In the genomic region with DNA sequence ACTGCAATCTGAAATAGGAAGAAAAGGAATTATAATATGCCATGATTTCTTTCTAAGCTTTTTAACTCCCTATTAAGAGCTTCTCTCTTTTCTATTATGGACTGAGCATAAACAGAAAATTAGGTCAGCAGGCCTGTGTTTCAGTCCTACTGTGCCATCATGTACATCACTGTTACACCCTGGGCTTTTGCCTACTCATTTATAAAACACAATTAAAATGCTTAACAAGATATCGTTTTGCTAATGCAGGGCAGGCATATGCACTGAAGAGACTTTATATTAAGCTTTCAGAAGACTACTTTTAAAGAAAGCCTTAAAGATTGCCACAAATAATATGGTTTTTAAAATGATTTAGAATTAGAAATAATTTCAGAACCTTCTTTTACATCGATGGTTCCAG, we compare ENCODE assay signal across 8 cellular contexts.
DNase-seq lines count a peak whose midpoint lies in the region; ATAC-seq and TF ChIP-seq lines count a peak whose summit lies in the region.

No MANE protein-coding gene starts in this region.

- no peaks in the 10 kb centered on the region for H3K27me3 ChIP-seq in WERI-Rb-1 (ENCODE audit: insufficient read depth, low read depth, severe bottlenecking)

- no peaks in the 10 kb centered on the region for H3K36me3 ChIP-seq in WERI-Rb-1

- TF ChIP-seq CTCF in WERI-Rb-1 (IDR thresholded peaks at IDR 0.05; ENCODE audit: low read depth, low read length) = no peak

- H3K27ac ChIP-seq in WERI-Rb-1 = peak overlapping the region; percentile 35
- H3K27ac ChIP-seq in substantia nigra (ENCODE audit: low read depth, low read length, poor library complexity, severe bottlenecking) = no peak overlapping the region

- peak overlapping the region; percentile 98 for H3K27ac Mint-ChIP-seq in T-helper 1 cell treated with Interleukin-12 subunit alpha and Interleukin-12 subunit beta and Interleukin-4 antibody, amounts not matched to agents 30 μg/mL and 1 μg/mL, for 36 hours
- peak overlapping the region; percentile 93 for H3K27ac Mint-ChIP-seq in stimulated activated effector memory CD8-positive, alpha-beta T cell treated with anti-CD3 and anti-CD28 coated beads, Interleukin-12 subunit alpha, Interleukin-12 subunit beta, amount 100 ng/mL, for 72 hours

- ATAC-seq in stimulated activated effector memory CD8-positive, alpha-beta T cell treated with anti-CD3 and anti-CD28 coated beads, Interleukin-12 subunit alpha, Interleukin-12 subunit beta, amount 100 ng/mL, for 72 hours = no peak
- no peak for ATAC-seq in HG02571 (IDR thresholded peaks at IDR 0.05; ENCODE audit: unreplicated experiment)

- H3K4me3 ChIP-seq in WERI-Rb-1 (ENCODE audit: low read depth, low read length) = peak overlapping the region; percentile 46
- H3K4me3 ChIP-seq in iPS-11a (ENCODE audit: low read depth, low read length) = peak overlapping the region; percentile 9

- no peaks in the 10 kb centered on the region for H3K9me3 Mint-ChIP-seq in T-helper 1 cell treated with Interleukin-12 subunit alpha and Interleukin-12 subunit beta and Interleukin-4 antibody, amounts not matched to agents 30 μg/mL and 1 μg/mL, for 36 hours
- H3K9me3 Mint-ChIP-seq in stimulated activated effector memory CD8-positive, alpha-beta T cell treated with anti-CD3 and anti-CD28 coated beads, Interleukin-12 subunit alpha, Interleukin-12 subunit beta, amount 100 ng/mL, for 72 hours = no peaks in the 10 kb centered on the region

- H3K9me3 ChIP-seq in WERI-Rb-1 (ENCODE audit: severe bottlenecking) = no peaks in the 10 kb centered on the region

- H3K27me3 Mint-ChIP-seq in T-helper 1 cell treated with Interleukin-12 subunit alpha and Interleukin-12 subunit beta and Interleukin-4 antibody, amounts not matched to agents 30 μg/mL and 1 μg/mL, for 36 hours (ENCODE audit: low read depth) = no peaks in the 10 kb centered on the region

- H3K36me3 Mint-ChIP-seq in T-helper 1 cell treated with Interleukin-12 subunit alpha and Interleukin-12 subunit beta and Interleukin-4 antibody, amounts not matched to agents 30 μg/mL and 1 μg/mL, for 36 hours (ENCODE audit: low read depth) = peaks cover 3% of the 10 kb centered on the region
- peaks cover 15% of the 10 kb centered on the region for H3K36me3 Mint-ChIP-seq in stimulated activated effector memory CD8-positive, alpha-beta T cell treated with anti-CD3 and anti-CD28 coated beads, Interleukin-12 subunit alpha, Interleukin-12 subunit beta, amount 100 ng/mL, for 72 hours

- no peak overlapping the region for H3K4me3 Mint-ChIP-seq in T-helper 1 cell treated with Interleukin-12 subunit alpha and Interleukin-12 subunit beta and Interleukin-4 antibody, amounts not matched to agents 30 μg/mL and 1 μg/mL, for 36 hours
- H3K4me3 Mint-ChIP-seq in stimulated activated effector memory CD8-positive, alpha-beta T cell treated with anti-CD3 and anti-CD28 coated beads, Interleukin-12 subunit alpha, Interleukin-12 subunit beta, amount 100 ng/mL, for 72 hours = peak overlapping the region; percentile 91

- peaks cover 18% of the 10 kb centered on the region for H3K4me1 Mint-ChIP-seq in T-helper 1 cell treated with Interleukin-12 subunit alpha and Interleukin-12 subunit beta and Interleukin-4 antibody, amounts not matched to agents 30 μg/mL and 1 μg/mL, for 36 hours (ENCODE audit: low read depth)
- H3K4me1 Mint-ChIP-seq in stimulated activated effector memory CD8-positive, alpha-beta T cell treated with anti-CD3 and anti-CD28 coated beads, Interleukin-12 subunit alpha, Interleukin-12 subunit beta, amount 100 ng/mL, for 72 hours = peaks cover 11% of the 10 kb centered on the region

- no peak for DNase-seq in T-helper 1 cell
- DNase-seq in WERI-Rb-1 = no peak
- no peak for DNase-seq in stimulated activated effector memory CD8-positive, alpha-beta T cell treated with anti-CD3 and anti-CD28 coated beads, Interleukin-12 subunit alpha, Interleukin-12 subunit beta, amount 100 ng/mL, for 72 hours (ENCODE audit: low spot score in 2 of 2)
- DNase-seq in substantia nigra (lab: John Stamatoyannopoulos, UW) = no peak
- no peak for DNase-seq in hypothalamus (lab: John Stamatoyannopoulos, UW)
